In genomic region chr3:170040283-170040907, GRCh38 we compare ENCODE assay signal across 14 cellular contexts. TPM values are rescaled to one million over a fixed set of nuclear protein-coding genes. Genes with fewer than 3 reads are reported as not detected.
DNase-seq lines count a peak whose midpoint lies in the region; ATAC-seq, FAIRE-seq and TF ChIP-seq lines count a peak whose summit lies in the region.
"Had no signal": no experiment of that assay in that cellular context is flagged by ENCODE, and none has a peak within 500 bp of the region (broad histone marks: within the 10 kb centered on the region; RNA-seq: fewer than 3 reads in every experiment).

No MANE protein-coding gene starts in this region.

- H3K4me2 ChIP-seq in mammary epithelial cell (ENCODE audit: insufficient read depth, low read depth, low read length), result peak overlapping the region; percentile 46
- peak overlapping the region; percentile 92 for H3K4me2 ChIP-seq in PC-3 (ENCODE audit: low read length)

- 13% methylated on average over 11 of the region's 14 CpGs for WGBS in mammary epithelial cell (ENCODE audit: low coverage, missing lambda C conversion rate)

- POLR2A ChIA-PET in MCF 10A (lab: Yijun Ruan, JAX), result interaction anchor here (0.6 kb wide), 1 partner anchor 1805 kb away, joined by 3 read pairs; no protein-coding TSS in a partner anchor
- POLR2A ChIA-PET in PC-3 (lab: Charles Lee; ENCODE audit: unreplicated experiment), result no interaction called here

- no peaks in the 10 kb centered on the region for H3K9me3 Mint-ChIP-seq in MCF 10A (ENCODE audit: unreplicated experiment)
- H3K9me3 Mint-ChIP-seq in osteocyte (ENCODE audit: unreplicated experiment), result no peaks in the 10 kb centered on the region
- H3K9me3 Mint-ChIP-seq: activated T-helper 17 cell treated with anti-CD3 and anti-CD28 coated beads, Interleukin-2, amount 50 U/mL, for 72 hours had no signal

- CTCF ChIA-PET in mammary epithelial cell (lab: Charles Lee; ENCODE audit: low non-redundant PET) (no interaction called here), MCF 10A (lab: Yijun Ruan, JAX) (interaction anchor here (0.6 kb wide), 2 partner anchors 337 to 391 kb away, joined by 4 to 5 read pairs; no protein-coding TSS in a partner anchor), PC-3 (lab: Charles Lee) (interaction anchor here (0.9 kb wide), 1 partner anchor 14 kb away, joined by 7 read pairs; no protein-coding TSS in a partner anchor)

- H3K36me3 Mint-ChIP-seq in MCF 10A (ENCODE audit: insufficient read depth, unreplicated experiment) (peaks cover 6% of the 10 kb centered on the region), osteocyte (ENCODE audit: unreplicated experiment) (no peaks in the 10 kb centered on the region)

- no peak overlapping the region for H2AFZ ChIP-seq in mammary epithelial cell (ENCODE audit: low read depth, low read length)
- H2AFZ ChIP-seq in PC-3 (ENCODE audit: low read length), result peak overlapping the region; percentile 55

- H3K9me3 ChIP-seq in mammary epithelial cell (replicated peaks; ENCODE audit: insufficient read depth, low read length) (no peaks in the 10 kb centered on the region), PC-3 (ENCODE audit: low read length) (no peaks in the 10 kb centered on the region), kidney (ENCODE audit: control insufficient read depth in 1 of 2, low read length in 2 of 2) (no peaks in the 10 kb centered on the region), upper lobe of right lung (no peaks in the 10 kb centered on the region)
- H3K9me3 ChIP-seq: heart left ventricle had no signal

- ATAC-seq in PC-3, result no peak
- ATAC-seq in upper lobe of right lung, result no peak
- ATAC-seq: activated T-helper 17 cell treated with anti-CD3 and anti-CD28 coated beads, Interleukin-2, amount 50 U/mL, for 72 hours; heart left ventricle; left ventricle myocardium superior had no signal

- H3K27me3 Mint-ChIP-seq in MCF 10A (ENCODE audit: insufficient read depth, unreplicated experiment) (no peaks in the 10 kb centered on the region), osteocyte (ENCODE audit: unreplicated experiment) (peaks cover 63% of the 10 kb centered on the region)
- H3K27me3 Mint-ChIP-seq: activated T-helper 17 cell treated with anti-CD3 and anti-CD28 coated beads, Interleukin-2, amount 50 U/mL, for 72 hours had no signal

- no peaks in the 10 kb centered on the region for H3F3A ChIP-seq in PC-3 (ENCODE audit: low read length, unreplicated experiment)

- H3K4me1 ChIP-seq in mammary epithelial cell (ENCODE audit: insufficient read depth, low read length) (peaks cover 8% of the 10 kb centered on the region), PC-3 (ENCODE audit: insufficient read depth, low read length) (peaks cover 9% of the 10 kb centered on the region; the same call in 1 of the 2 replicates), kidney (ENCODE audit: control insufficient read depth in 1 of 2, insufficient read depth in 1 of 2, low read depth in 1 of 2, low read length in 2 of 2) (peaks cover 0 to 6% of the 10 kb centered on the region in 2 donors), upper lobe of right lung (peaks cover 5% of the 10 kb centered on the region)

- H3K4me3 Mint-ChIP-seq in MCF 10A (ENCODE audit: unreplicated experiment) (no peak overlapping the region), osteocyte (ENCODE audit: unreplicated experiment) (no peak overlapping the region)
- H3K4me3 Mint-ChIP-seq: activated T-helper 17 cell treated with anti-CD3 and anti-CD28 coated beads, Interleukin-2, amount 50 U/mL, for 72 hours had no signal

- in situ Hi-C loops in mammary epithelial cell (cut with MboI; ENCODE audit: low sequenced_read_pairs in 2 of 2), result no loop called here

- FAIRE-seq in kidney (lab: Jason Lieb, UNC), result no peak

- no peaks in the 10 kb centered on the region for H3K9me2 ChIP-seq in PC-3 (replicated peaks; ENCODE audit: low read length)

- no peak overlapping the region for H3K27ac ChIP-seq in mammary epithelial cell (ENCODE audit: insufficient read depth, low read depth, low read length)
- H3K27ac ChIP-seq in PC-3 (ENCODE audit: low read length), result no peak overlapping the region
- no peak overlapping the region for H3K27ac ChIP-seq in kidney (ENCODE audit: low read depth in 2 of 2, low read length in 2 of 2)
- no peak overlapping the region for H3K27ac ChIP-seq in upper lobe of right lung
- H3K27ac ChIP-seq: heart left ventricle had no signal

- H3K36me3 ChIP-seq in mammary epithelial cell (ENCODE audit: insufficient read depth, low read length) (no peaks in the 10 kb centered on the region), PC-3 (ENCODE audit: low read depth, low read length) (no peaks in the 10 kb centered on the region), kidney (ENCODE audit: control insufficient read depth in 1 of 2, insufficient read depth in 2 of 2, low read length in 2 of 2) (no peaks in the 10 kb centered on the region), upper lobe of right lung (no peaks in the 10 kb centered on the region)
- H3K36me3 ChIP-seq: heart left ventricle had no signal

- H3K27ac Mint-ChIP-seq in MCF 10A (ENCODE audit: low read depth, unreplicated experiment) (no peak overlapping the region), osteocyte (ENCODE audit: unreplicated experiment) (no peak overlapping the region)
- H3K27ac Mint-ChIP-seq: activated T-helper 17 cell treated with anti-CD3 and anti-CD28 coated beads, Interleukin-2, amount 50 U/mL, for 72 hours had no signal

- no peaks in the 10 kb centered on the region for H4K20me1 ChIP-seq in mammary epithelial cell (ENCODE audit: insufficient read depth, low read length)
- H4K20me1 ChIP-seq in PC-3 (ENCODE audit: low read length), result no peaks in the 10 kb centered on the region

- H3K4me3 ChIP-seq in mammary epithelial cell (replicated peaks in 1 of 3; ENCODE audit: insufficient read depth in 1 of 3, low read depth in 2 of 3, low read length in 3 of 3) (no peak overlapping the region), PC-3 (ENCODE audit: low read length) (peak overlapping the region; percentile 77), kidney (ENCODE audit: low read length in 2 of 2) (peak overlapping the region; percentile 4 to 84), upper lobe of right lung (peak overlapping the region; percentile 74)
- H3K4me3 ChIP-seq: heart left ventricle had no signal

- TF ChIP-seq CTCF in mammary epithelial cell (conservative IDR thresholded peaks at IDR 0.05 in 1 of 2, IDR thresholded peaks at IDR 0.05 in 1 of 2; ENCODE audit: extremely low read depth in 1 of 2, insufficient read depth in 1 of 2, low read depth in 1 of 2, low read length in 2 of 2) (no peak), MCF 10A (IDR thresholded peaks at IDR 0.05; ENCODE audit: unreplicated experiment) (no peak), PC-3 (conservative IDR thresholded peaks at IDR 0.05; ENCODE audit: low read depth, low read length) (no peak), kidney (IDR thresholded peaks at IDR 0.05; ENCODE audit: borderline replicate concordance, extremely low read depth, insufficient read depth) (no peak), upper lobe of right lung (IDR thresholded peaks at IDR 0.05) (no peak), osteocyte (IDR thresholded peaks at IDR 0.05) (no peak)

- DNase-seq in mammary epithelial cell (no peak), MCF 10A (ENCODE audit: unreplicated experiment) (no peak), PC-3 (no peak), kidney (no peak), upper lobe of right lung (no peak), A172 (ENCODE audit: low spot score) (no peak), amygdala (lab: John Stamatoyannopoulos, UW) (no peak), osteocyte (ENCODE audit: extremely low spot score, unreplicated experiment) (no peak)
- DNase-seq: activated CD4-positive, alpha-beta T cell treated with anti-CD3 and anti-CD28 coated beads, Interleukin-2, amount 50 U/mL, for 1 hour; heart left ventricle; left ventricle myocardium superior; NCI-H1694; NK-92 treated with Interleukin-12 subunit alpha and Interleukin-12 subunit beta, amount 100 ng/mL, for 24 hours had no signal

- H3K9ac ChIP-seq in mammary epithelial cell (ENCODE audit: insufficient read depth, low read length) (no peak overlapping the region), PC-3 (ENCODE audit: low read length) (no peak overlapping the region), kidney (ENCODE audit: low read length in 2 of 2) (no peak overlapping the region)

- no peaks in the 10 kb centered on the region for H3K4me1 Mint-ChIP-seq in MCF 10A (ENCODE audit: insufficient read depth, unreplicated experiment)
- peaks cover 8% of the 10 kb centered on the region for H3K4me1 Mint-ChIP-seq in osteocyte (ENCODE audit: unreplicated experiment)
- H3K4me1 Mint-ChIP-seq: activated T-helper 17 cell treated with anti-CD3 and anti-CD28 coated beads, Interleukin-2, amount 50 U/mL, for 72 hours had no signal

- intact Hi-C loops in mammary epithelial cell (cut with micrococcal nuclease), result no loop called here
- intact Hi-C loops in MCF 10A (cut with micrococcal nuclease), result no loop called here
- intact Hi-C loops in PC-3 (cut with micrococcal nuclease), result no loop called here
- intact Hi-C loops in kidney (cut with DNase I), result no loop called here
- intact Hi-C loops in upper lobe of right lung (cut with DNase I), result no loop called here

- no TSS peak for BruUV-seq in mammary epithelial cell (replicated peaks; lab: Mats Ljungman, UMichigan)
- no TSS peak for BruUV-seq in MCF 10A (replicated peaks; lab: Mats Ljungman, UMichigan)
- no TSS peak for BruUV-seq in PC-3 (replicated peaks; lab: Mats Ljungman, UMichigan)

- H3K79me2 ChIP-seq in mammary epithelial cell (ENCODE audit: insufficient read depth, low read length) (no peaks in the 10 kb centered on the region), PC-3 (ENCODE audit: low read length) (no peaks in the 10 kb centered on the region)

- dilution Hi-C loops in mammary epithelial cell (cut with HindIII; ENCODE audit: low sequenced_read_pairs), result no loop called here

- H3K27me3 ChIP-seq in mammary epithelial cell (ENCODE audit: insufficient read depth, low read length) (peaks cover 22% of the 10 kb centered on the region), PC-3 (ENCODE audit: low read length) (peaks cover 10% of the 10 kb centered on the region), upper lobe of right lung (no peaks in the 10 kb centered on the region)

RNA-seq across cellular contexts. Expression of gene GPR160, which starts 2.6 kb away (rescaled TPM):
- under 1 TPM; 0.33 to 0.66 TPM for total RNA-seq in mammary epithelial cell
- 0.33 TPM for polyA plus RNA-seq in mammary epithelial cell
- not detected for polyA minus RNA-seq in mammary epithelial cell
- total RNA-seq in MCF 10A (2022), result 1.8 and 2.6 TPM in 2 replicates
- total RNA-seq in PC-3 (2014; rRNA removed), result 13.0 and 15.7 TPM in 2 replicates
- 24.9 TPM for total RNA-seq in kidney
- 23.7 TPM for polyA plus RNA-seq in kidney (ENCODE audit: insufficient read depth, low read depth, low replicate concordance)
- 22.3 TPM for total RNA-seq in upper lobe of right lung
- total RNA-seq in A172 (2014; rRNA removed; shearing (Covaris generic)), result 1.9 and 2.7 TPM in 2 replicates
- 0.27 TPM in 1 of 2 replicates, not detected in the other for total RNA-seq in osteocyte

Comparison
In these comparisons a context has a peak if more than half of its experiments do, and no peak if none do; other contexts are left out.
1. H3K4me3 ChIP-seq: peak in PC-3 (single experiment), kidney (2 of 2) and upper lobe of right lung (single experiment); none in mammary epithelial cell (0 of 3).